ENCODE assay signal across 1 cellular context in the genomic region with DNA sequence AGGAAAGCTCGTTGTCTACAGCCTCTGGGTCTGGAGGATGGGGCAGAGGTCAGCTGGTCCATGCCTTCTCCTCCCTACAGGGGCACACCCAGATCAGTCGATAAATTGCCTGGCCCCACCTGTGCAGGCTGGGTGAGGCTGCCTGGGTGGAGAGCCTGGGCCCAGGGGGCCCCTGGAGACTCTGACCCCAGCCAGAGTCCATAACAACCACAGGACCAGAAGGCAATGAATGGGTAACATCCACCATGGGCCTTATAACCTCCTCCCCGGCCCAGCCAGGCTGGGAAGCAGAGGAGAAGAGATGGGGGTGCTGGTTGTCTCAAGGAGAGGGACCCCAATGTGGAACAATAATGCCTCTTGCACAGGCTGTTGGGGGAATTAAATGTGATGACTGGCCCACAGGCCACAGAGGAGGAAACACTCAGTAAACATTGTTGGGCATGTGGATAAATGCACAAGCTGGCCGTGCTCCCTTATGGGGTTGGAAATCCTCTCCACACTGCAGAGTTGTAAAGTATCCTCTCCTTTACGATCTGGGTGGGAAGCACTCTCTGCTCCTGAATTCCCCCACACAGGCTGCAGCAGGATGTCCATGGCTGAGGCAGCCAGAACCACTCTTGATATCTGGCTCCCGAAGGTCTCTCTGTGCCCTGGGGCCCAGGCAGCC.
TF ChIP-seq lines count a peak whose summit lies in the region.

No MANE protein-coding gene starts in this region.

TF ChIP-seq in HepG2, 621 proteins besides CTCF, POLR2A, EP300 and RAD21 (continued from another document and continues in another):
- TF ChIP-seq, protein P1, sequence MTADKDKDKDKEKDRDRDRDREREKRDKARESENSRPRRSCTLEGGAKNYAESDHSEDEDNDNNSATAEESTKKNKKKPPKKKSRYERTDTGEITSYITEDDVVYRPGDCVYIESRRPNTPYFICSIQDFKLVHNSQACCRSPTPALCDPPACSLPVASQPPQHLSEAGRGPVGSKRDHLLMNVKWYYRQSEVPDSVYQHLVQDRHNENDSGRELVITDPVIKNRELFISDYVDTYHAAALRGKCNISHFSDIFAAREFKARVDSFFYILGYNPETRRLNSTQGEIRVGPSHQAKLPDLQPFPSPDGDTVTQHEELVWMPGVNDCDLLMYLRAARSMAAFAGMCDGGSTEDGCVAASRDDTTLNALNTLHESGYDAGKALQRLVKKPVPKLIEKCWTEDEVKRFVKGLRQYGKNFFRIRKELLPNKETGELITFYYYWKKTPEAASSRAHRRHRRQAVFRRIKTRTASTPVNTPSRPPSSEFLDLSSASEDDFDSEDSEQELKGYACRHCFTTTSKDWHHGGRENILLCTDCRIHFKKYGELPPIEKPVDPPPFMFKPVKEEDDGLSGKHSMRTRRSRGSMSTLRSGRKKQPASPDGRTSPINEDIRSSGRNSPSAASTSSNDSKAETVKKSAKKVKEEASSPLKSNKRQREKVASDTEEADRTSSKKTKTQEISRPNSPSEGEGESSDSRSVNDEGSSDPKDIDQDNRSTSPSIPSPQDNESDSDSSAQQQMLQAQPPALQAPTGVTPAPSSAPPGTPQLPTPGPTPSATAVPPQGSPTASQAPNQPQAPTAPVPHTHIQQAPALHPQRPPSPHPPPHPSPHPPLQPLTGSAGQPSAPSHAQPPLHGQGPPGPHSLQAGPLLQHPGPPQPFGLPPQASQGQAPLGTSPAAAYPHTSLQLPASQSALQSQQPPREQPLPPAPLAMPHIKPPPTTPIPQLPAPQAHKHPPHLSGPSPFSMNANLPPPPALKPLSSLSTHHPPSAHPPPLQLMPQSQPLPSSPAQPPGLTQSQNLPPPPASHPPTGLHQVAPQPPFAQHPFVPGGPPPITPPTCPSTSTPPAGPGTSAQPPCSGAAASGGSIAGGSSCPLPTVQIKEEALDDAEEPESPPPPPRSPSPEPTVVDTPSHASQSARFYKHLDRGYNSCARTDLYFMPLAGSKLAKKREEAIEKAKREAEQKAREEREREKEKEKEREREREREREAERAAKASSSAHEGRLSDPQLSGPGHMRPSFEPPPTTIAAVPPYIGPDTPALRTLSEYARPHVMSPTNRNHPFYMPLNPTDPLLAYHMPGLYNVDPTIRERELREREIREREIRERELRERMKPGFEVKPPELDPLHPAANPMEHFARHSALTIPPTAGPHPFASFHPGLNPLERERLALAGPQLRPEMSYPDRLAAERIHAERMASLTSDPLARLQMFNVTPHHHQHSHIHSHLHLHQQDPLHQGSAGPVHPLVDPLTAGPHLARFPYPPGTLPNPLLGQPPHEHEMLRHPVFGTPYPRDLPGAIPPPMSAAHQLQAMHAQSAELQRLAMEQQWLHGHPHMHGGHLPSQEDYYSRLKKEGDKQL (CRISPR knock-in tag; IDR thresholded peaks at IDR 0.05; ENCODE audit: low read depth), result no peak
- TF ChIP-seq, protein P2, sequence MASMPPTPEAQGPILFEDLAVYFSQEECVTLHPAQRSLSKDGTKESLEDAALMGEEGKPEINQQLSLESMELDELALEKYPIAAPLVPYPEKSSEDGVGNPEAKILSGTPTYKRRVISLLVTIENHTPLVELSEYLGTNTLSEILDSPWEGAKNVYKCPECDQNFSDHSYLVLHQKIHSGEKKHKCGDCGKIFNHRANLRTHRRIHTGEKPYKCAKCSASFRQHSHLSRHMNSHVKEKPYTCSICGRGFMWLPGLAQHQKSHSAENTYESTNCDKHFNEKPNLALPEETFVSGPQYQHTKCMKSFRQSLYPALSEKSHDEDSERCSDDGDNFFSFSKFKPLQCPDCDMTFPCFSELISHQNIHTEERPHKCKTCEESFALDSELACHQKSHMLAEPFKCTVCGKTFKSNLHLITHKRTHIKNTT (CRISPR knock-in tag; IDR thresholded peaks at IDR 0.05), result no peak
- TF ChIP-seq TGIF2 (CRISPR knock-in tag; IDR thresholded peaks at IDR 0.05) (no peak), MAX (IDR thresholded peaks at IDR 0.05) (peak; percentile 18; the same call in 1 of the 2 replicates), KLF11 (CRISPR knock-in tag; IDR thresholded peaks at IDR 0.05) (no peak), ZMYM3 (CRISPR knock-in tag; IDR thresholded peaks at IDR 0.05) (peak; percentile 40; the same call in 1 of the 2 replicates), SOX5 (CRISPR knock-in tag; IDR thresholded peaks at IDR 0.05; ENCODE audit: borderline replicate concordance) (no peak), DNMT3B (CRISPR knock-in tag; conservative IDR thresholded peaks at IDR 0.05) (no peak), SSRP1 (CRISPR knock-in tag; IDR thresholded peaks at IDR 0.05) (no peak), HIVEP1 (CRISPR knock-in tag; IDR thresholded peaks at IDR 0.05) (no peak), STAT5B (CRISPR knock-in tag; IDR thresholded peaks at IDR 0.05) (no peak), NR2F1 (CRISPR knock-in tag; IDR thresholded peaks at IDR 0.05) (no peak), RARA (CRISPR knock-in tag; IDR thresholded peaks at IDR 0.05) (0 out of 2 replicates have a peak, but pooled peaks have one; percentile 11), KDM5A (IDR thresholded peaks at IDR 0.05; ENCODE audit: borderline replicate concordance, low read length) (no peak), ZNF263 (CRISPR knock-in tag; IDR thresholded peaks at IDR 0.05) (peak; percentile 96), CENPBD1 (CRISPR knock-in tag; IDR thresholded peaks at IDR 0.05; ENCODE audit: borderline replicate concordance, low read depth) (no peak), NBN (conservative IDR thresholded peaks at IDR 0.05) (no peak), ERF (CRISPR knock-in tag; IDR thresholded peaks at IDR 0.05) (no peak), EZH2 (conservative IDR thresholded peaks at IDR 0.05; ENCODE audit: low read depth, low read length) (no peak), HNF4G (IDR thresholded peaks at IDR 0.05; ENCODE audit: borderline replicate concordance, low read depth, low read length) (peak; percentile 59), HNF4G (CRISPR knock-in tag; IDR thresholded peaks at IDR 0.05; ENCODE audit: borderline replicate concordance, low read depth) (no peak), XBP1 (CRISPR knock-in tag; IDR thresholded peaks at IDR 0.05) (no peak), SIX1 (CRISPR knock-in tag; IDR thresholded peaks at IDR 0.05; ENCODE audit: borderline replicate concordance) (no peak), ZNF720 (CRISPR knock-in tag; IDR thresholded peaks at IDR 0.05) (no peak), HOXA5 (CRISPR knock-in tag; IDR thresholded peaks at IDR 0.05) (no peak), ZNF121 (CRISPR knock-in tag; IDR thresholded peaks at IDR 0.05) (no peak), POGZ (CRISPR knock-in tag; IDR thresholded peaks at IDR 0.05) (no peak), ZNF276 (CRISPR knock-in tag; IDR thresholded peaks at IDR 0.05; ENCODE audit: low read depth) (0 out of 2 replicates have a peak, but pooled peaks have one; percentile 25), ZNF224 (CRISPR knock-in tag; IDR thresholded peaks at IDR 0.05) (0 out of 2 replicates have a peak, but pooled peaks have one; percentile 54), SAP130 (CRISPR knock-in tag; IDR thresholded peaks at IDR 0.05; ENCODE audit: low read depth) (no peak), ZNF530 (CRISPR knock-in tag; IDR thresholded peaks at IDR 0.05; ENCODE audit: low read depth) (no peak), E2F2 (CRISPR knock-in tag; IDR thresholded peaks at IDR 0.05; ENCODE audit: borderline replicate concordance) (no peak)
- TF ChIP-seq, protein P3, sequence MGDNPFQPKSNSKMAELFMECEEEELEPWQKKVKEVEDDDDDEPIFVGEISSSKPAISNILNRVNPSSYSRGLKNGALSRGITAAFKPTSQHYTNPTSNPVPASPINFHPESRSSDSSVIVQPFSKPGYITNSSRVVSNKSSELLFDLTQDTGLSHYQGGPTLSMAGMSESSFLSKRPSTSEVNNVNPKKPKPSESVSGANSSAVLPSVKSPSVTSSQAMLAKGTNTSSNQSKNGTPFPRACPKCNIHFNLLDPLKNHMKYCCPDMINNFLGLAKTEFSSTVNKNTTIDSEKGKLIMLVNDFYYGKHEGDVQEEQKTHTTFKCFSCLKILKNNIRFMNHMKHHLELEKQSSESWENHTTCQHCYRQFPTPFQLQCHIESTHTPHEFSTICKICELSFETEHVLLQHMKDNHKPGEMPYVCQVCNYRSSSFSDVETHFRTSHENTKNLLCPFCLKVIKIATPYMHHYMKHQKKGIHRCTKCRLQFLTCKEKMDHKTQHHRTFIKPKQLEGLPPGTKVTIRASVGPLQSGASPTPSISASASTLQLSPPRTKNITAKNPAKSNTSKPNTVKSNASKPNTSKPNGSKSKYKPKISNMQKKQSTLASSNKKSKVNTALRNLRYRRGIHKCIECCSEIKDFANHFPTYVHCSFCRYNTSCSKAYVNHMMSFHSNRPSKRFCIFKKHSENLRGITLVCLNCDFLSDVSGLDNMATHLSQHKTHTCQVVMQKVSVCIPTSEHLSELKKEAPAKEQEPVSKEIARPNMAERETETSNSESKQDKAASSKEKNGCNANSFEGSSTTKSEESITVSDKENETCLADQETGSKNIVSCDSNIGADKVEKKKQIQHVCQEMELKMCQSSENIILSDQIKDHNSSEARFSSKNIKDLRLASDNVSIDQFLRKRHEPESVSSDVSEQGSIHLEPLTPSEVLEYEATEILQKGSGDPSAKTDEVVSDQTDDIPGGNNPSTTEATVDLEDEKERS (CRISPR knock-in tag; IDR thresholded peaks at IDR 0.05), result no peak
- TF ChIP-seq, protein P4, sequence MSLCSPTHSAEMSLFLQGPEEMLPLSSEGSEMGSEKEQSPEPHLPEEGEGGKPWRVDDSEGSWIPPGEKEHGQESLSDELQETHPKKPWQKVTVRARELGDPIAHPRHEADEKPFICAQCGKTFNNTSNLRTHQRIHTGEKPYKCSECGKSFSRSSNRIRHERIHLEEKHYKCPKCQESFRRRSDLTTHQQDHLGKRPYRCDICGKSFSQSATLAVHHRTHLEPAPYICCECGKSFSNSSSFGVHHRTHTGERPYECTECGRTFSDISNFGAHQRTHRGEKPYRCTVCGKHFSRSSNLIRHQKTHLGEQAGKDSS (CRISPR knock-in tag; IDR thresholded peaks at IDR 0.05; ENCODE audit: borderline replicate concordance, low read depth), result no peak
- TF ChIP-seq, protein P5, sequence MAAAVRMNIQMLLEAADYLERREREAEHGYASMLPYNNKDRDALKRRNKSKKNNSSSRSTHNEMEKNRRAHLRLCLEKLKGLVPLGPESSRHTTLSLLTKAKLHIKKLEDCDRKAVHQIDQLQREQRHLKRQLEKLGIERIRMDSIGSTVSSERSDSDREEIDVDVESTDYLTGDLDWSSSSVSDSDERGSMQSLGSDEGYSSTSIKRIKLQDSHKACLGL (CRISPR knock-in tag; IDR thresholded peaks at IDR 0.05), result no peak
- TF ChIP-seq, protein P6, sequence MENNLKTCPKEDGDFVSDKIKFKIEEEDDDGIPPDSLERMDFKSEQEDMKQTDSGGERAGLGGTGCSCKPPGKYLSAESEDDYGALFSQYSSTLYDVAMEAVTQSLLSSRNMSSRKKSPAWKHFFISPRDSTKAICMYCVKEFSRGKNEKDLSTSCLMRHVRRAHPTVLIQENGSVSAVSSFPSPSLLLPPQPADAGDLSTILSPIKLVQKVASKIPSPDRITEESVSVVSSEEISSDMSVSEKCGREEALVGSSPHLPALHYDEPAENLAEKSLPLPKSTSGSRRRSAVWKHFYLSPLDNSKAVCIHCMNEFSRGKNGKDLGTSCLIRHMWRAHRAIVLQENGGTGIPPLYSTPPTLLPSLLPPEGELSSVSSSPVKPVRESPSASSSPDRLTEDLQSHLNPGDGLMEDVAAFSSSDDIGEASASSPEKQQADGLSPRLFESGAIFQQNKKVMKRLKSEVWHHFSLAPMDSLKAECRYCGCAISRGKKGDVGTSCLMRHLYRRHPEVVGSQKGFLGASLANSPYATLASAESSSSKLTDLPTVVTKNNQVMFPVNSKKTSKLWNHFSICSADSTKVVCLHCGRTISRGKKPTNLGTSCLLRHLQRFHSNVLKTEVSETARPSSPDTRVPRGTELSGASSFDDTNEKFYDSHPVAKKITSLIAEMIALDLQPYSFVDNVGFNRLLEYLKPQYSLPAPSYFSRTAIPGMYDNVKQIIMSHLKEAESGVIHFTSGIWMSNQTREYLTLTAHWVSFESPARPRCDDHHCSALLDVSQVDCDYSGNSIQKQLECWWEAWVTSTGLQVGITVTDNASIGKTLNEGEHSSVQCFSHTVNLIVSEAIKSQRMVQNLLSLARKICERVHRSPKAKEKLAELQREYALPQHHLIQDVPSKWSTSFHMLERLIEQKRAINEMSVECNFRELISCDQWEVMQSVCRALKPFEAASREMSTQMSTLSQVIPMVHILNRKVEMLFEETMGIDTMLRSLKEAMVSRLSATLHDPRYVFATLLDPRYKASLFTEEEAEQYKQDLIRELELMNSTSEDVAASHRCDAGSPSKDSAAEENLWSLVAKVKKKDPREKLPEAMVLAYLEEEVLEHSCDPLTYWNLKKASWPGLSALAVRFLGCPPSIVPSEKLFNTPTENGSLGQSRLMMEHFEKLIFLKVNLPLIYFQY (CRISPR knock-in tag; IDR thresholded peaks at IDR 0.05; ENCODE audit: borderline replicate concordance), result no peak
